Comparison of ENCODE assay signal across 1 cellular context in the genomic region with DNA sequence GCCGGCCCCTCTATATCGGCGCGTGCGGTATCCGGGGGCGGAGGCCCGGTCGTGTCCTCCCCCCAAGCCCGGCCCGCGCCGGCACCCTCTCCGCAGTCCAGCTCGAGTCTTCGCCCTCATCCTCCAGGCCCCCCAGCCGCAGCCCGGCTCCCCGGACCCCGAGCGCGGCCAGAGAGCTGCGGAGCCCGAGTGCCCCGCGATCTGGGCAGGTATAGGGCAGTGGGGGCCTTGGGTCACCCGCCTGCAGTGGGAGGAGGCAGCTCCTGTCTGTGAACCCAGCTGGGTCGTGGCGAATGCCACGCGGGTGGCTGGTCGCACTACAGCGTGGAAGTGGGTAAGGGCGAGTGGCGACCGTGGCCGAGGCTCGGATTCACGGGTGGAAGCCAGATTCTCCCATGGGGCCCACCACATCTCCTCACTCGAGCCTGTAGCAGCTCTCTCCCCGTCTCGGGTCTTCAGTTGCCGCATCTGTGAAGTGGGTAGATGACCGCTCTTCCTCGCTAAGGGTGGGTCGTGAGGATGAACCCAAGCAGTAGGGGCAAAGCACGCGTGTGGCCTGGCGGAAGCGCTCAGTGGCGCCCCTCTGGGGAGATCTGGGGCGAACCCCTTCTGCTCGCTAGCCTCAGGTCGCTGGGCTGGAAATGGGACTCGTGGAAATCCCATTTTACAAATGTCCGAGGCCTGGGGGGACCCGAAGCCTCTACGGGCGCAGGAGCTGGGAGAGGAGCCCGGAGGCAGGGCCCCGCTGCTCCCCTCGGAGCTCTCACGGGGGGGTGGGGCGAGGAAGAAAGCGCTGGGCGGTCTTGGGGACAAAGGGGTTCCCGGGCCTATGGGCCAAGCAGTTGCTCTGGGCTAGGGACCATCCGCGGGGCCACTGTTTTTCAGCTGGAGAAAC.
TF ChIP-seq lines count a peak whose summit lies in the region.

No MANE protein-coding gene starts in this region.

TF ChIP-seq in K562, 482 proteins besides CTCF, POLR2A, EP300 and RAD21:
- TF ChIP-seq SAFB (IDR thresholded peaks at IDR 0.05; ENCODE audit: borderline replicate concordance, low read depth, low read length) (peak; percentile 28; the same call in 1 of the 2 replicates), ZZZ3 (IDR thresholded peaks at IDR 0.05) (no peak), RBM14 (IDR thresholded peaks at IDR 0.05; ENCODE audit: borderline replicate concordance, insufficient read depth, low read depth, low read length) (0 out of 2 replicates have a peak, but pooled peaks have one; percentile 60), TRIM28 (IDR thresholded peaks at IDR 0.05) (no peak), RBM25 (IDR thresholded peaks at IDR 0.05; ENCODE audit: low read depth, low read length, severe bottlenecking) (peak; percentile 26), EGR1 (conservative IDR thresholded peaks at IDR 0.05) (peak; percentile 25; the same call in 1 of the 2 replicates), SMAD1 (IDR thresholded peaks at IDR 0.05; ENCODE audit: low read depth, low read length, partially characterized antibody) (no peak), ZBTB33 (CRISPR knock-in tag; IDR thresholded peaks at IDR 0.05) (peak; percentile 95), KDM1A (IDR thresholded peaks at IDR 0.05) (peak in 1 of 2 experiments; percentile 30; a peak in 1 of 4 replicates), ZNF57 (CRISPR knock-in tag; IDR thresholded peaks at IDR 0.05) (no peak), POLR2G (IDR thresholded peaks at IDR 0.05; ENCODE audit: low read depth, low read length) (0 out of 2 replicates have a peak, but pooled peaks have one; percentile 16), DPF2 (IDR thresholded peaks at IDR 0.05) (no peak), GTF2F1 (IDR thresholded peaks at IDR 0.05; ENCODE audit: low read depth, low read length) (no peak), BCOR (IDR thresholded peaks at IDR 0.05) (0 out of 2 replicates have a peak, but pooled peaks have one; percentile 12), STAG1 (CRISPR knock-in tag; IDR thresholded peaks at IDR 0.05; ENCODE audit: borderline replicate concordance) (no peak), CBFB (CRISPR knock-in tag; IDR thresholded peaks at IDR 0.05) (no peak)
- TF ChIP-seq, protein P1, sequence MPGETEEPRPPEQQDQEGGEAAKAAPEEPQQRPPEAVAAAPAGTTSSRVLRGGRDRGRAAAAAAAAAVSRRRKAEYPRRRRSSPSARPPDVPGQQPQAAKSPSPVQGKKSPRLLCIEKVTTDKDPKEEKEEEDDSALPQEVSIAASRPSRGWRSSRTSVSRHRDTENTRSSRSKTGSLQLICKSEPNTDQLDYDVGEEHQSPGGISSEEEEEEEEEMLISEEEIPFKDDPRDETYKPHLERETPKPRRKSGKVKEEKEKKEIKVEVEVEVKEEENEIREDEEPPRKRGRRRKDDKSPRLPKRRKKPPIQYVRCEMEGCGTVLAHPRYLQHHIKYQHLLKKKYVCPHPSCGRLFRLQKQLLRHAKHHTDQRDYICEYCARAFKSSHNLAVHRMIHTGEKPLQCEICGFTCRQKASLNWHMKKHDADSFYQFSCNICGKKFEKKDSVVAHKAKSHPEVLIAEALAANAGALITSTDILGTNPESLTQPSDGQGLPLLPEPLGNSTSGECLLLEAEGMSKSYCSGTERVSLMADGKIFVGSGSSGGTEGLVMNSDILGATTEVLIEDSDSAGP (CRISPR knock-in tag; IDR thresholded peaks at IDR 0.05): no peak
- TF ChIP-seq, protein P2, sequence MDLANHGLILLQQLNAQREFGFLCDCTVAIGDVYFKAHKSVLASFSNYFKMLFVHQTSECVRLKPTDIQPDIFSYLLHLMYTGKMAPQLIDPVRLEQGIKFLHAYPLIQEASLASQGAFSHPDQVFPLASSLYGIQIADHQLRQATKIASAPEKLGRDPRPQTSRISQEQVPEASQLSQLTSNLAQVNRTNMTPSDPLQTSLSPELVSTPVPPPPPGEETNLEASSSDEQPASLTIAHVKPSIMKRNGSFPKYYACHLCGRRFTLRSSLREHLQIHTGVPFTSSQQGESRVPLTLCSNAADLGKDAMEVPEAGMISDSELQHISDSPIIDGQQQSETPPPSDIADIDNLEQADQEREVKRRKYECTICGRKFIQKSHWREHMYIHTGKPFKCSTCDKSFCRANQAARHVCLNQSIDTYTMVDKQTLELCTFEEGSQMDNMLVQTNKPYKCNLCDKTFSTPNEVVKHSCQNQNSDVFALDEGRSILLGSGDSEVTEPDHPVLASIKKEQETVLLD (IDR thresholded peaks at IDR 0.05): peak; percentile 15; the same call in 1 of the 2 replicates
- TF ChIP-seq, protein P3, sequence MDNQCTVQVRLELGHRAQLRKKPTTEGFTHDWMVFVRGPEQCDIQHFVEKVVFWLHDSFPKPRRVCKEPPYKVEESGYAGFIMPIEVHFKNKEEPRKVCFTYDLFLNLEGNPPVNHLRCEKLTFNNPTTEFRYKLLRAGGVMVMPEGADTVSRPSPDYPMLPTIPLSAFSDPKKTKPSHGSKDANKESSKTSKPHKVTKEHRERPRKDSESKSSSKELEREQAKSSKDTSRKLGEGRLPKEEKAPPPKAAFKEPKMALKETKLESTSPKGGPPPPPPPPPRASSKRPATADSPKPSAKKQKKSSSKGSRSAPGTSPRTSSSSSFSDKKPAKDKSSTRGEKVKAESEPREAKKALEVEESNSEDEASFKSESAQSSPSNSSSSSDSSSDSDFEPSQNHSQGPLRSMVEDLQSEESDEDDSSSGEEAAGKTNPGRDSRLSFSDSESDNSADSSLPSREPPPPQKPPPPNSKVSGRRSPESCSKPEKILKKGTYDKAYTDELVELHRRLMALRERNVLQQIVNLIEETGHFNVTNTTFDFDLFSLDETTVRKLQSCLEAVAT (IDR thresholded peaks at IDR 0.05): no peak
